In the genomic region with DNA sequence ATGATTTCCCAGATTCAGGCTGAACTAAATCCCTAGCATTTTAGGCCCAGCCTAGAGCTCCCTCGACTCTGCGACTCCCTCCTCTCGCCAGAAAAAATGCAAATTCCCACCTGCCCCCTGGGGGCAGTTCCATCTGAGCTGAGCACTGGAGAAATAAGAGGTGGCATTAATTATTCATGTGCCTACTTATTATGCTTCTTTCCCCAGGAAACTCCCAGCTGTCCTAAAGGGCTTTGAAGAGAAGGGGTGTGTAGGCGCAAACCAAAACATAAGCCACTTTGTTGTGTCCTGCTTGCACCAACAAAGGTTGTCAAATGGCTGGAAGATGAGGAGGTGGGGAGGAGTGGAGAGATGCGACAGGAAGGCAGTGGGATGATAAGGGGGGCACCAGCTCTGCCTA, we compare ENCODE assay signal across 16 cellular contexts. TPM values are rescaled to one million over a fixed set of nuclear protein-coding genes. Genes with fewer than 3 reads are reported as not detected.
DNase-seq lines count a peak whose midpoint lies in the region; ATAC-seq and TF ChIP-seq lines count a peak whose summit lies in the region.
"Had no signal": no experiment of that assay in that cellular context is flagged by ENCODE, and none has a peak within 500 bp of the region (broad histone marks: within the 10 kb centered on the region; RNA-seq: fewer than 3 reads in every experiment).

No MANE protein-coding gene starts in this region.

- no peak for ATAC-seq in HG03045 (IDR thresholded peaks at IDR 0.05; ENCODE audit: unreplicated experiment)

- H3K27me3 Mint-ChIP-seq in MCF 10A (ENCODE audit: insufficient read depth, unreplicated experiment) (no peaks in the 10 kb centered on the region), endodermal cell (ENCODE audit: insufficient read depth) (no peaks in the 10 kb centered on the region)
- H3K27me3 Mint-ChIP-seq: activated B cell treated with CpG ODN at 0.5 μM for 24 hours had no signal

- H3K9me3 ChIP-seq in mammary epithelial cell (replicated peaks; ENCODE audit: insufficient read depth, low read length) (no peaks in the 10 kb centered on the region), endodermal cell (ENCODE audit: control insufficient read depth, low read length) (no peaks in the 10 kb centered on the region), vagina (no peaks in the 10 kb centered on the region), SK-N-SH (no peaks in the 10 kb centered on the region)
- H3K9me3 ChIP-seq: esophagus squamous epithelium, MG63 had no signal

- 79% methylated on average over 5 of the region's 5 CpGs for WGBS in mammary epithelial cell (ENCODE audit: low coverage, missing lambda C conversion rate)
- 41% methylated on average over 5 of the region's 5 CpGs; no CpG with 5 or more reads in 1 of the 2 experiments for WGBS in endodermal cell (ENCODE audit: insufficient coverage in 1 of 2, insufficient read length in 1 of 2), 2 experiments
- WGBS in SK-N-SH (ENCODE audit: low lambda C conversion rate): 84% methylated on average over 5 of the region's 5 CpGs

- H3K79me2 ChIP-seq in mammary epithelial cell (ENCODE audit: insufficient read depth, low read length) (no peaks in the 10 kb centered on the region), SK-N-SH (ENCODE audit: insufficient read depth) (no peaks in the 10 kb centered on the region)

- no peaks in the 10 kb centered on the region for H3K9me2 ChIP-seq in SK-N-SH

- H3K4me3 ChIP-seq in mammary epithelial cell (replicated peaks in 1 of 3; ENCODE audit: insufficient read depth in 1 of 3, low read depth in 2 of 3, low read length in 3 of 3): no peak overlapping the region
- H3K4me3 ChIP-seq in endodermal cell (ENCODE audit: low read length): no peak overlapping the region
- no peak overlapping the region for H3K4me3 ChIP-seq in vagina
- no peak overlapping the region for H3K4me3 ChIP-seq in SK-N-SH (ENCODE audit: low read depth in 2 of 2, low read length in 1 of 2)
- H3K4me3 ChIP-seq: esophagus squamous epithelium, MG63 had no signal

- intact Hi-C loops in MCF 10A (cut with micrococcal nuclease) (loop anchor here (5.0 kb wide), 1 partner anchor 93 kb away; no protein-coding TSS in a partner anchor), mammary epithelial cell (cut with micrococcal nuclease) (loop anchor here (2.0 kb wide), 1 partner anchor 14 kb away; no protein-coding TSS in a partner anchor), vagina (cut with DNase I) (no loop called here), head of caudate nucleus (cut with DNase I) (loop anchor here (5.0 kb wide), 1 partner anchor 107 kb away; no protein-coding TSS in a partner anchor)

- H2AFZ ChIP-seq in mammary epithelial cell (ENCODE audit: low read depth, low read length) (no peak overlapping the region), SK-N-SH (ENCODE audit: low read depth) (no peak overlapping the region)

- H3K36me3 Mint-ChIP-seq in MCF 10A (ENCODE audit: insufficient read depth, unreplicated experiment) (peaks cover 90% of the 10 kb centered on the region), endodermal cell (ENCODE audit: low read depth) (peaks cover 54% of the 10 kb centered on the region)
- H3K36me3 Mint-ChIP-seq: activated naive CD8-positive, alpha-beta T cell treated with anti-CD3 and anti-CD28 coated beads for 36 hours had no signal

- H3K4me2 ChIP-seq in mammary epithelial cell (ENCODE audit: insufficient read depth, low read depth, low read length): no peak overlapping the region
- no peak overlapping the region for H3K4me2 ChIP-seq in SK-N-SH

- H3K27me3 ChIP-seq in mammary epithelial cell (ENCODE audit: insufficient read depth, low read length) (no peaks in the 10 kb centered on the region), endodermal cell (ENCODE audit: control insufficient read depth, insufficient read depth, low read length, poor library complexity, severe bottlenecking) (no peaks in the 10 kb centered on the region), vagina (no peaks in the 10 kb centered on the region), SK-N-SH (ENCODE audit: insufficient read depth) (no peaks in the 10 kb centered on the region)
- H3K27me3 ChIP-seq: esophagus squamous epithelium, MG63 had no signal

- no peaks in the 10 kb centered on the region for H3K36me3 ChIP-seq in mammary epithelial cell (ENCODE audit: insufficient read depth, low read length)
- peaks cover 14% of the 10 kb centered on the region for H3K36me3 ChIP-seq in endodermal cell (ENCODE audit: control insufficient read depth, insufficient read depth, low read length)
- no peaks in the 10 kb centered on the region for H3K36me3 ChIP-seq in vagina
- peaks cover 0 to 10% of the 10 kb centered on the region in 2 experiments for H3K36me3 ChIP-seq in SK-N-SH (replicated peaks in 1 of 2; ENCODE audit: control insufficient read depth in 1 of 2, insufficient read depth in 2 of 2, low read length in 1 of 2)
- H3K36me3 ChIP-seq: MG63 had no signal

- no peak overlapping the region for H3K27ac ChIP-seq in mammary epithelial cell (ENCODE audit: insufficient read depth, low read depth, low read length)
- H3K27ac ChIP-seq in endodermal cell (ENCODE audit: low read depth, low read length): peak overlapping the region; percentile 89
- H3K27ac ChIP-seq in vagina: peak overlapping the region; percentile 69
- H3K27ac ChIP-seq in SK-N-SH (ENCODE audit: low read depth in 2 of 2, low read length in 1 of 2): no peak overlapping the region

- H4K20me1 ChIP-seq in mammary epithelial cell (ENCODE audit: insufficient read depth, low read length): no peaks in the 10 kb centered on the region
- H4K20me1 ChIP-seq in SK-N-SH (ENCODE audit: insufficient read depth): no peaks in the 10 kb centered on the region

- TF ChIP-seq POLR2A in vagina (IDR thresholded peaks at IDR 0.05): no peak

- H3K9ac ChIP-seq in mammary epithelial cell (ENCODE audit: insufficient read depth, low read length): no peak overlapping the region
- H3K9ac ChIP-seq in endodermal cell (ENCODE audit: extremely low read depth, low read length, poor library complexity, severe bottlenecking): no peak overlapping the region
- no peak overlapping the region for H3K9ac ChIP-seq in SK-N-SH

- no peak for TF ChIP-seq CTCF in MCF 10A (IDR thresholded peaks at IDR 0.05; ENCODE audit: unreplicated experiment)
- no peak for TF ChIP-seq CTCF in mammary epithelial cell (conservative IDR thresholded peaks at IDR 0.05 in 1 of 2, IDR thresholded peaks at IDR 0.05 in 1 of 2; ENCODE audit: extremely low read depth in 1 of 2, insufficient read depth in 1 of 2, low read depth in 1 of 2, low read length in 2 of 2)
- peak; percentile 19 for TF ChIP-seq CTCF in endodermal cell (conservative IDR thresholded peaks at IDR 0.05)
- no peak for TF ChIP-seq CTCF in vagina (IDR thresholded peaks at IDR 0.05)
- TF ChIP-seq CTCF in SK-N-SH (IDR thresholded peaks at IDR 0.05): no peak

- H3K4me3 Mint-ChIP-seq in MCF 10A (ENCODE audit: unreplicated experiment) (no peak overlapping the region), endodermal cell (no peak overlapping the region)
- H3K4me3 Mint-ChIP-seq: activated B cell treated with CpG ODN at 0.5 μM for 24 hours; activated naive CD8-positive, alpha-beta T cell treated with anti-CD3 and anti-CD28 coated beads for 36 hours had no signal

- CTCF ChIA-PET in MCF 10A (lab: Yijun Ruan, JAX): interaction anchor here (0.7 to 16.1 kb wide), 10 partner anchors 14 to 112 kb away, joined by 3 to 289 read pairs (median 5); partner anchors contain the start of gene PLEKHA6
- CTCF ChIA-PET in mammary epithelial cell (lab: Charles Lee; ENCODE audit: low non-redundant PET): no interaction called here
- CTCF ChIA-PET in SK-N-SH (lab: Yijun Ruan, JAX): interaction anchor here (0.8 to 15.9 kb wide), 13 partner anchors 8 to 144 kb away, joined by 3 to 338 read pairs (median 4); partner anchors contain the start of gene PLEKHA6

- no TSS peak for BruUV-seq in MCF 10A (replicated peaks; lab: Mats Ljungman, UMichigan)
- BruUV-seq in mammary epithelial cell (replicated peaks; lab: Mats Ljungman, UMichigan): no TSS peak

- in situ Hi-C loops in mammary epithelial cell (cut with MboI; ENCODE audit: low sequenced_read_pairs in 2 of 2): no loop called here

- POLR2A ChIA-PET in MCF 10A (lab: Yijun Ruan, JAX) (interaction anchor here (0.7 to 2.7 kb wide), 16 partner anchors 8 to 485 kb away, joined by 3 to 12 read pairs (median 4); no protein-coding TSS in a partner anchor), SK-N-SH (lab: Yijun Ruan, JAX) (interaction anchor here (1.3 kb wide), 1 partner anchor 96 kb away, joined by 3 read pairs; no protein-coding TSS in a partner anchor)

- H3F3A ChIP-seq in SK-N-SH (replicated peaks; ENCODE audit: insufficient read depth): no peaks in the 10 kb centered on the region

- TF ChIP-seq EP300 in SK-N-SH (IDR thresholded peaks at IDR 0.05; ENCODE audit: borderline replicate concordance in 1 of 2, low read depth in 1 of 2, low read length in 1 of 2): no peak

- no peak for TF ChIP-seq RAD21 in SK-N-SH (IDR thresholded peaks at IDR 0.05; ENCODE audit: low read length)

- H3K4me1 ChIP-seq in mammary epithelial cell (ENCODE audit: insufficient read depth, low read length) (no peaks in the 10 kb centered on the region), endodermal cell (ENCODE audit: control insufficient read depth, insufficient read depth, low read length) (peaks cover 4% of the 10 kb centered on the region), vagina (no peaks in the 10 kb centered on the region), SK-N-SH (ENCODE audit: control insufficient read depth in 1 of 2, insufficient read depth in 2 of 2, low read depth in 1 of 2, low read length in 1 of 2) (peaks cover 0 to 15% of the 10 kb centered on the region in 2 experiments; a peak in 2 of 4 replicates)

- H3K4me1 Mint-ChIP-seq in MCF 10A (ENCODE audit: insufficient read depth, unreplicated experiment) (peaks cover 13% of the 10 kb centered on the region), endodermal cell (peaks cover 22% of the 10 kb centered on the region)
- H3K4me1 Mint-ChIP-seq: activated B cell treated with CpG ODN at 0.5 μM for 24 hours; activated naive CD8-positive, alpha-beta T cell treated with anti-CD3 and anti-CD28 coated beads for 36 hours had no signal

- dilution Hi-C loops in mammary epithelial cell (cut with HindIII; ENCODE audit: low sequenced_read_pairs): loop anchor here (5.0 kb wide), 1 partner anchor 107 kb away; no protein-coding TSS in a partner anchor

- DNase-seq in MCF 10A (ENCODE audit: unreplicated experiment) (no peak), mammary epithelial cell (no peak), NCI-H2171 treated with DMSO at 0.1 percent for 48 hours (lab: John Stamatoyannopoulos, UW) (peak; percentile 54), endodermal cell (peak; percentile 81), vagina (ENCODE audit: extremely low spot score in 2 of 2) (no peak), SK-N-SH (no peak), head of caudate nucleus (no peak)
- DNase-seq: activated B cell treated with CpG ODN at 0.5 μM for 24 hours; activated CD8-positive, alpha-beta memory T cell treated with anti-CD3 and anti-CD28 coated beads, Interleukin-2, amount 50 U/mL, for 4 hours; activated naive CD8-positive, alpha-beta T cell treated with anti-CD3 and anti-CD28 coated beads for 36 hours; DND-41; esophagus squamous epithelium; MG63; stimulated activated CD8-positive, alpha-beta memory T cell treated with anti-CD3 and anti-CD28 coated beads, Interleukin-4, amount 100 ng/mL, for 48 hours had no signal

- H3K9me3 Mint-ChIP-seq in MCF 10A (ENCODE audit: unreplicated experiment) (no peaks in the 10 kb centered on the region), endodermal cell (no peaks in the 10 kb centered on the region)
- H3K9me3 Mint-ChIP-seq: activated B cell treated with CpG ODN at 0.5 μM for 24 hours; activated naive CD8-positive, alpha-beta T cell treated with anti-CD3 and anti-CD28 coated beads for 36 hours had no signal

- H3K27ac Mint-ChIP-seq in MCF 10A (ENCODE audit: low read depth, unreplicated experiment) (peak overlapping the region; percentile 59), endodermal cell (peak overlapping the region; percentile 83)
- H3K27ac Mint-ChIP-seq: activated B cell treated with CpG ODN at 0.5 μM for 24 hours; activated naive CD8-positive, alpha-beta T cell treated with anti-CD3 and anti-CD28 coated beads for 36 hours had no signal

RNA-seq across cellular contexts. Expression of gene GOLT1A, which starts 41.4 kb away (rescaled TPM):
- total RNA-seq in MCF 10A (2022) (11.5 and 12.7 TPM in 2 replicates), mammary epithelial cell (under 1 TPM in 1 of 2 donors, not detected in 1; 0.59 TPM), endodermal cell (1 to 10 TPM; 1.8 to 6.2 TPM), vagina (not detected)
- polyA plus RNA-seq in mammary epithelial cell (0.22 TPM), SK-N-SH (2012; rRNA removed) (not detected in 2 replicates)
- not detected for polyA minus RNA-seq in mammary epithelial cell
- polyA plus RNA-seq in endodermal cell (2013, experiment 1 of 2): 0.82 TPM
- 0.66 TPM for polyA plus RNA-seq in endodermal cell (2013, experiment 2 of 2)
- polyA plus RNA-seq in SK-N-SH (2012; cell fraction: cytosol; rRNA removed): 0.04 and 0.05 TPM in 2 replicates
- not detected in 2 replicates for polyA plus RNA-seq in SK-N-SH (2012; cell fraction: nucleus; rRNA removed)
- total RNA-seq: activated B cell treated with CpG ODN at 0.5 μM for 24 hours, mononuclear cell had no signal

RNA-seq across cellular contexts. Expression of gene KISS1, which starts 58.9 kb away (rescaled TPM):
- total RNA-seq in MCF 10A (2022): not detected in 2 replicates
- not detected for total RNA-seq in mammary epithelial cell
- polyA plus RNA-seq in mammary epithelial cell: not detected
- not detected for polyA minus RNA-seq in mammary epithelial cell
- not detected for total RNA-seq in endodermal cell
- not detected for polyA plus RNA-seq in endodermal cell (2013, experiment 1 of 2)
- polyA plus RNA-seq in endodermal cell (2013, experiment 2 of 2): not detected
- not detected for total RNA-seq in vagina
- polyA plus RNA-seq in SK-N-SH (2012; rRNA removed): 0.10 TPM in 1 of 2 replicates, not detected in the other
- 0.08 TPM in 1 of 2 replicates, not detected in the other for polyA plus RNA-seq in SK-N-SH (2012; cell fraction: cytosol; rRNA removed)
- 0.12 TPM in 1 of 2 replicates, not detected in the other for polyA plus RNA-seq in SK-N-SH (2012; cell fraction: nucleus; rRNA removed)
- total RNA-seq: activated B cell treated with CpG ODN at 0.5 μM for 24 hours; activated naive CD8-positive, alpha-beta T cell treated with anti-CD3 and anti-CD28 coated beads for 36 hours; esophagus squamous epithelium; mononuclear cell had no signal

Comparison
In these comparisons a context has a peak if more than half of its experiments do, and no peak if none do; other contexts are left out.
1. DNase-seq: peak in NCI-H2171 treated with DMSO at 0.1 percent for 48 hours (single experiment) and endodermal cell (single experiment); none in MCF 10A (single experiment), mammary epithelial cell (single experiment), vagina (0 of 2), SK-N-SH (single experiment) and head of caudate nucleus (0 of 42).
2. H3K27ac ChIP-seq: peak in endodermal cell (single experiment) and vagina (single experiment); none in mammary epithelial cell (single experiment) and SK-N-SH (0 of 2).